ENCODE assay signal across 1 cellular context in genomic region chr20:1324598-1325172, GRCh38.
TF ChIP-seq lines count a peak whose summit lies in the region.

No MANE protein-coding gene starts in this region.

TF ChIP-seq in H1, 55 proteins besides CTCF, POLR2A, EP300 and RAD21:
- no peak for TF ChIP-seq CHD1 (IDR thresholded peaks at IDR 0.05; ENCODE audit: low read depth, low read length)
